27 cellular contexts compared by ENCODE assay signal in genomic region chr2:45722477-45722876, GRCh38.
"Had no signal": no experiment of that assay in that cellular context is flagged by ENCODE, and none has a peak within 500 bp of the region (broad histone marks: within the 10 kb centered on the region; RNA-seq: fewer than 3 reads in every experiment).

No MANE protein-coding gene starts in this region.

- H3K27me3 Mint-ChIP-seq: activated CD4-positive, alpha-beta memory T cell treated with anti-CD3 and anti-CD28 coated beads for 36 hours; activated CD4-positive, alpha-beta T cell treated with anti-CD3 and anti-CD28 coated beads, Interleukin-2, amount 10 ng/mL, durations not matched to agents 24 days and 14 days; activated naive CD4-positive, alpha-beta T cell treated with anti-CD3 and anti-CD28 coated beads, Interleukin-2, amount 50 U/mL, for 24 hours; activated naive CD8-positive, alpha-beta T cell treated with anti-CD3 and anti-CD28 coated beads, Interleukin-2, amount 50 U/mL, for 24 hours; activated T-cell treated with anti-CD3 and anti-CD28 coated beads, Interleukin-2, amount 50 U/mL, for 24 hours; stimulated activated naive CD8-positive, alpha-beta T cell treated with anti-CD3 and anti-CD28 coated beads, Interleukin-15, Interleukin-2, amounts not matched to agents 100 ng/mL and 50 ng/mL, for 24 hours had no signal

- H3K4me3 ChIP-seq: colonic mucosa, heart left ventricle, lower lobe of right lung, spleen, thyroid gland, upper lobe of right lung had no signal

- H3K36me3 Mint-ChIP-seq: activated CD4-positive, alpha-beta memory T cell treated with anti-CD3 and anti-CD28 coated beads for 36 hours; activated naive CD4-positive, alpha-beta T cell treated with anti-CD3 and anti-CD28 coated beads, Interleukin-2, amount 50 U/mL, for 24 hours; immature natural killer cell had no signal

- ATAC-seq: foreskin keratinocyte, left lobe of liver had no signal

- H3K27me3 ChIP-seq: colonic mucosa, foreskin keratinocyte, heart left ventricle, spleen, thyroid gland, upper lobe of right lung had no signal

- H3K27ac Mint-ChIP-seq: activated CD4-positive, alpha-beta memory T cell treated with anti-CD3 and anti-CD28 coated beads for 36 hours; activated CD4-positive, alpha-beta T cell treated with anti-CD3 and anti-CD28 coated beads, Interleukin-2, amount 10 ng/mL, durations not matched to agents 24 days and 14 days; activated naive CD4-positive, alpha-beta T cell treated with anti-CD3 and anti-CD28 coated beads, Interleukin-2, amount 50 U/mL, for 24 hours; activated T-cell treated with anti-CD3 and anti-CD28 coated beads, Interleukin-2, amount 50 U/mL, for 24 hours; nephron had no signal

- H3K27ac ChIP-seq: colonic mucosa, foreskin keratinocyte, heart left ventricle, lower lobe of right lung, thyroid gland, upper lobe of right lung, WERI-Rb-1 had no signal

- DNase-seq: activated CD4-positive, alpha-beta memory T cell treated with anti-CD3 and anti-CD28 coated beads for 36 hours; activated CD4-positive, alpha-beta T cell treated with anti-CD3 and anti-CD28 coated beads, Interleukin-2, amount 10 ng/mL, durations not matched to agents 24 days and 14 days; activated CD4-positive, CD25-positive, alpha-beta regulatory T cell treated with anti-CD3 and anti-CD28 coated beads, Interleukin-2, amount 50 U/mL, for 72 hours; activated CD8-positive, alpha-beta memory T cell treated with anti-CD3 and anti-CD28 coated beads, Interleukin-2, amount 50 U/mL, for 4 hours; activated naive CD8-positive, alpha-beta T cell treated with anti-CD3 and anti-CD28 coated beads, Interleukin-2, amount 50 U/mL, for 24 hours; activated T-cell treated with anti-CD3 and anti-CD28 coated beads, Interleukin-2, amount 50 U/mL, for 24 hours; amygdala; cerebellar nuclear complex; colonic mucosa; effector CD8-positive, alpha-beta T cell; heart left ventricle; hypothalamus; immature natural killer cell; lower lobe of right lung; mesendoderm; posterior cingulate gyrus; right cardiac atrium; spleen; substantia nigra; thyroid gland; upper lobe of right lung; WERI-Rb-1 had no signal

- H3K4me1 ChIP-seq: foreskin keratinocyte, thyroid gland had no signal

- H3K36me3 ChIP-seq: colonic mucosa, heart left ventricle, lower lobe of right lung, spleen, thyroid gland, upper lobe of right lung, WERI-Rb-1 had no signal

- H3K4me3 Mint-ChIP-seq: activated CD4-positive, alpha-beta memory T cell treated with anti-CD3 and anti-CD28 coated beads for 36 hours; activated CD4-positive, alpha-beta T cell treated with anti-CD3 and anti-CD28 coated beads, Interleukin-2, amount 10 ng/mL, durations not matched to agents 24 days and 14 days; activated naive CD4-positive, alpha-beta T cell treated with anti-CD3 and anti-CD28 coated beads, Interleukin-2, amount 50 U/mL, for 24 hours; activated naive CD8-positive, alpha-beta T cell treated with anti-CD3 and anti-CD28 coated beads, Interleukin-2, amount 50 U/mL, for 24 hours; activated T-cell treated with anti-CD3 and anti-CD28 coated beads, Interleukin-2, amount 50 U/mL, for 24 hours; immature natural killer cell; nephron; stimulated activated naive CD8-positive, alpha-beta T cell treated with anti-CD3 and anti-CD28 coated beads, Interleukin-15, Interleukin-2, amounts not matched to agents 100 ng/mL and 50 ng/mL, for 24 hours had no signal

- H3K9me3 Mint-ChIP-seq: activated CD4-positive, alpha-beta memory T cell treated with anti-CD3 and anti-CD28 coated beads for 36 hours; activated CD4-positive, alpha-beta T cell treated with anti-CD3 and anti-CD28 coated beads, Interleukin-2, amount 10 ng/mL, durations not matched to agents 24 days and 14 days; activated naive CD4-positive, alpha-beta T cell treated with anti-CD3 and anti-CD28 coated beads, Interleukin-2, amount 50 U/mL, for 24 hours; activated naive CD8-positive, alpha-beta T cell treated with anti-CD3 and anti-CD28 coated beads, Interleukin-2, amount 50 U/mL, for 24 hours; activated T-cell treated with anti-CD3 and anti-CD28 coated beads, Interleukin-2, amount 50 U/mL, for 24 hours; nephron; stimulated activated naive CD8-positive, alpha-beta T cell treated with anti-CD3 and anti-CD28 coated beads, Interleukin-15, Interleukin-2, amounts not matched to agents 100 ng/mL and 50 ng/mL, for 24 hours had no signal

- H3K9me3 ChIP-seq: colonic mucosa, heart left ventricle, lower lobe of right lung, spleen, thyroid gland, upper lobe of right lung had no signal
